In the genomic region with DNA sequence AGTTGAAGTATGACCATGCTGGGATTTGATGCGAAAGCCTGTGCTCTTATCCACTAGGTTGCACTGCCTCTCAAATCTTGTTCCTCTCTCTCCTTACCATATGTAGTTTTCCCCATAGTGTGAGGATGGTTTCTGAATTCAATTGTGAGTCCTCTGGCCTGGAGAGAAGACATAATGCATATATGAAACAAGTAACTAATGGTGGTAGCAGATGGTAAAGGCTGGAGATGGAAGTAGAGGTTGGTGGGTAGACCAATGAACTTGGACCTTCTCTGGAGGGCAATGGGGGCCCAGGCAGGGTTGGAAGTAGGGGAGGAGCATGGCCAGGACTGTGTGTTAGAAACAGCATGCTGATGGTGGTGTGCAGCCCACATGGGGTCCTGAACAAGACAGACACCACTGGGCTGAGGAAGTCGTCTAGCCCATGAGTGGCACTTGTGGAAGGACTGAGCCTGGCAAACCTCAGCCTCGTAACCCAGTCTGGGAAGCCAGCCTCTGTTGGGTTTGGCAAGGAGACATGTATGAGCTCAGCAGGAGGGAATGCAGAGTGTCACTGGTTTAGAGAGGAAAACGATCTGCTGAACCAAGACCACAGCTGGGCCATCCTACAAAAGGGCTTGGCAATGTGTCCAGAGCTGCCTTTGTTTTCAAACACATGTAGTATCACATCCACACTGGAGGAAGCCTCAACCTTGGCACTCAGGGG, we compare ENCODE assay signal across 9 cellular contexts. TPM values are rescaled to one million over a fixed set of nuclear protein-coding genes. Genes with fewer than 3 reads are reported as not detected.
DNase-seq lines count a peak whose midpoint lies in the region; ATAC-seq and TF ChIP-seq lines count a peak whose summit lies in the region.
"Had no signal": no experiment of that assay in that cellular context is flagged by ENCODE, and none has a peak within 500 bp of the region (broad histone marks: within the 10 kb centered on the region; RNA-seq: fewer than 3 reads in every experiment).

No MANE protein-coding gene starts in this region.

- no peak overlapping the region for H3K27ac ChIP-seq in A673 (ENCODE audit: low read depth, low read length, poor library complexity, severe bottlenecking)
- H3K27ac ChIP-seq: SK-N-MC had no signal

- no peaks in the 10 kb centered on the region for H3K27me3 ChIP-seq in A673 (replicated peaks; ENCODE audit: insufficient read depth, low read depth, low read length, poor library complexity)
- H3K27me3 ChIP-seq in mucosa of stomach (ENCODE audit: control insufficient read depth, insufficient read depth, low read length) = no peaks in the 10 kb centered on the region

- CTCF ChIA-PET in A673 (lab: Charles Lee) = no interaction called here

- intact Hi-C loops in A673 (cut with micrococcal nuclease; ENCODE audit: unreplicated experiment) = no loop called here

- POLR2A ChIA-PET in A673 (lab: Charles Lee; ENCODE audit: low non-redundant PET) = no interaction called here

- H3K36me3 ChIP-seq in A673 (ENCODE audit: insufficient read depth, low read length, poor library complexity, severe bottlenecking) = no peaks in the 10 kb centered on the region
- no peaks in the 10 kb centered on the region for H3K36me3 ChIP-seq in mucosa of stomach (ENCODE audit: control insufficient read depth, insufficient read depth, low read length)

- H3K4me3 ChIP-seq in A673 (ENCODE audit: low read depth, low read length, poor library complexity, severe bottlenecking) (no peak overlapping the region), mucosa of stomach (ENCODE audit: low read length) (no peak overlapping the region)
- H3K4me3 ChIP-seq: SK-N-MC had no signal

- H3K9me3 ChIP-seq in A673 (ENCODE audit: low read depth, low read length, poor library complexity, severe bottlenecking) = no peaks in the 10 kb centered on the region
- H3K9me3 ChIP-seq in mucosa of stomach (ENCODE audit: control insufficient read depth, low read length) = no peaks in the 10 kb centered on the region

- no peaks in the 10 kb centered on the region for H3K4me1 ChIP-seq in A673 (ENCODE audit: insufficient read depth, low read length, poor library complexity, severe bottlenecking)
- peaks cover 28% of the 10 kb centered on the region for H3K4me1 ChIP-seq in mucosa of stomach (ENCODE audit: control insufficient read depth, insufficient read depth, low read length)

- DNase-seq in A673 (ENCODE audit: low spot score) (peak; percentile 32), NCI-H226 (peak; percentile 83), fibroblast of gingiva (ENCODE audit: low read depth) (peak; percentile 96), RKO (ENCODE audit: low spot score) (no peak), DMS79 (lab: John Stamatoyannopoulos, UW) (no peak)
- DNase-seq in activated CD4-positive, CD25-positive, alpha-beta regulatory T cell treated with anti-CD3 and anti-CD28 coated beads, Interleukin-2, amount 50 U/mL, for 72 hours = no peak

- ATAC-seq in GM18519 (IDR thresholded peaks at IDR 0.05; ENCODE audit: low FRiP score, unreplicated experiment) = no peak

- TF ChIP-seq CTCF in A673 (conservative IDR thresholded peaks at IDR 0.05; ENCODE audit: low read depth, low read length) = no peak

- peak overlapping the region; percentile 24 for H3K9ac ChIP-seq in mucosa of stomach (ENCODE audit: low read length)

- no TSS peak for BruUV-seq in A673 (replicated peaks; lab: Mats Ljungman, UMichigan)

RNA-seq across cellular contexts. Expression of a gene that starts 18.5 kb away (rescaled TPM):
- 4.3 and 4.5 TPM in 2 replicates for total RNA-seq in A673 (2021)

Comparison
In these comparisons a context has a peak if more than half of its experiments do, and no peak if none do; other contexts are left out.
1. DNase-seq: peak in A673 (single experiment), NCI-H226 (single experiment) and fibroblast of gingiva (single experiment); none in RKO (single experiment), DMS79 (single experiment) and activated CD4-positive, CD25-positive, alpha-beta regulatory T cell treated with anti-CD3 and anti-CD28 coated beads, Interleukin-2, amount 50 U/mL, for 72 hours (single experiment).